Comparison of ENCODE assay signal across 24 cellular contexts in the genomic region with DNA sequence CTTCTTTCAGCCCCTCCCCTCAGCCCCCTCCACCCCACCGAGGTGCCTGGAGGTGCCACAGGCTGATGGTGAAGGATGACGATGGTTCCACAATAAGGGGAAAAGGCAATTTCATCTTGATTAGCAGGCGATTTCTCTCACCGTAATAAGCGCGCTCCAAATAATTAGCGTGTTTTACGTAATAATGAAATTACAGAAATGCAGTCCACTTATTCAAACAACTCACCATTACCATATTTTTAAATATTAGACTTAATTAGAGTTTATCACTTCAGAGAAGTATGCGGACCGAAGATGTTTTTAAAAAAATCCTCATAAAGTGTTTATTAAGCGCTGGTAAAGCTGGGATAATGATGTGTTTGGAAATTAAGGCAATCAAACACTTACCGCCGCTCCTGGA.
"Had no signal": no experiment of that assay in that cellular context is flagged by ENCODE, and none has a peak within 500 bp of the region (broad histone marks: within the 10 kb centered on the region; RNA-seq: fewer than 3 reads in every experiment).

No MANE protein-coding gene starts in this region.

- H3K27me3 ChIP-seq: ovary, right lobe of liver, sigmoid colon, stomach, thyroid gland, tibial nerve, upper lobe of left lung, vagina had no signal

- H3K9ac ChIP-seq: parathyroid adenoma had no signal

- H3K9me3 ChIP-seq: ovary, psoas muscle, right lobe of liver, sigmoid colon, stomach, thoracic aorta, thyroid gland, tibial nerve, upper lobe of left lung, vagina had no signal

- H3K36me3 ChIP-seq: ovary, right lobe of liver, thyroid gland, vagina had no signal

- H3K4me1 ChIP-seq: parathyroid adenoma, psoas muscle, right lobe of liver, stomach, thyroid gland, tibial nerve had no signal

- H3K4me3 ChIP-seq: ovary, psoas muscle, right lobe of liver, sigmoid colon, stomach, thoracic aorta, thyroid gland, tibial nerve, upper lobe of left lung, vagina had no signal

- DNase-seq: naive thymus-derived CD8-positive, alpha-beta T cell; nephron progenitor cell; occipital lobe; ovary; posterior cingulate gyrus; right cardiac atrium; sigmoid colon; small intestine; stimulated activated CD4-positive, alpha-beta T cell treated with anti-CD3 and anti-CD28 coated beads, Interleukin-15, amount 100 ng/mL, for 24 hours; stimulated activated CD4-positive, alpha-beta T cell treated with anti-CD3 and anti-CD28 coated beads, Interleukin-2, amount 100 ng/mL, for 24 hours; stimulated activated CD4-positive, alpha-beta T cell treated with anti-CD3 and anti-CD28 coated beads, Interleukin-2, amount 100 ng/mL, for 48 hours; stimulated activated CD4-positive, alpha-beta T cell treated with anti-CD3 and anti-CD28 coated beads, Interleukin-4, amount 100 ng/mL, for 24 hours; stimulated activated naive B cell treated with anti-CD40 and anti-IgM and Interleukin-4, amounts not matched to agents 10 μg/mL and 1 μg/mL and 100 μg/mL, for 72 hours; stimulated activated naive CD4-positive, alpha-beta T cell treated with Interleukin-2 at 50 U/mL for 16 hours; stomach; thyroid gland; trophoblast cell; upper lobe of left lung had no signal

- H3K27ac ChIP-seq: ovary, parathyroid adenoma, psoas muscle, right lobe of liver, sigmoid colon, stomach, thoracic aorta, thyroid gland, tibial nerve, vagina had no signal

- H2AFZ ChIP-seq: parathyroid adenoma had no signal
